In genomic region chr2:187519419-187520120, GRCh38 we compare ENCODE assay signal across 1 cellular context.
TF ChIP-seq lines count a peak whose summit lies in the region.

No MANE protein-coding gene starts in this region.

TF ChIP-seq in HepG2, 621 proteins besides CTCF, POLR2A, EP300 and RAD21 (continued from another document and continues in another):
- TF ChIP-seq, protein P1, sequence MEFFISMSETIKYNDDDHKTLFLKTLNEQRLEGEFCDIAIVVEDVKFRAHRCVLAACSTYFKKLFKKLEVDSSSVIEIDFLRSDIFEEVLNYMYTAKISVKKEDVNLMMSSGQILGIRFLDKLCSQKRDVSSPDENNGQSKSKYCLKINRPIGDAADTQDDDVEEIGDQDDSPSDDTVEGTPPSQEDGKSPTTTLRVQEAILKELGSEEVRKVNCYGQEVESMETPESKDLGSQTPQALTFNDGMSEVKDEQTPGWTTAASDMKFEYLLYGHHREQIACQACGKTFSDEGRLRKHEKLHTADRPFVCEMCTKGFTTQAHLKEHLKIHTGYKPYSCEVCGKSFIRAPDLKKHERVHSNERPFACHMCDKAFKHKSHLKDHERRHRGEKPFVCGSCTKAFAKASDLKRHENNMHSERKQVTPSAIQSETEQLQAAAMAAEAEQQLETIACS (CRISPR knock-in tag; IDR thresholded peaks at IDR 0.05), result peak; percentile 34; the same call in 1 of the 2 replicates
- TF ChIP-seq RARA (CRISPR knock-in tag; IDR thresholded peaks at IDR 0.05) (no peak), WIZ (CRISPR knock-in tag; IDR thresholded peaks at IDR 0.05) (no peak), ZFP37 (CRISPR knock-in tag; IDR thresholded peaks at IDR 0.05; ENCODE audit: borderline replicate concordance) (peak; percentile 55; the same call in 1 of the 2 replicates), PPARG (CRISPR knock-in tag; conservative IDR thresholded peaks at IDR 0.05) (no peak), POLR2G (IDR thresholded peaks at IDR 0.05; ENCODE audit: low read depth, low read length) (no peak; the same call in none of the 2 replicates), ZBTB1 (CRISPR knock-in tag; IDR thresholded peaks at IDR 0.05; ENCODE audit: borderline replicate concordance) (no peak), ZNF501 (CRISPR knock-in tag; IDR thresholded peaks at IDR 0.05) (peak; percentile 79), GMEB1 (CRISPR knock-in tag; IDR thresholded peaks at IDR 0.05; ENCODE audit: borderline replicate concordance) (no peak), KAT2B (IDR thresholded peaks at IDR 0.05; ENCODE audit: borderline replicate concordance, low read depth, low read length) (no peak), ZNF350 (CRISPR knock-in tag; IDR thresholded peaks at IDR 0.05; ENCODE audit: borderline replicate concordance, low read depth) (0 out of 2 replicates have a peak, but pooled peaks have one; percentile 38), MXI1 (IDR thresholded peaks at IDR 0.05; ENCODE audit: borderline replicate concordance, low read depth, low read length) (no peak), SMAD1 (CRISPR knock-in tag; IDR thresholded peaks at IDR 0.05; ENCODE audit: borderline replicate concordance, low read depth) (no peak), TGIF2 (CRISPR knock-in tag; IDR thresholded peaks at IDR 0.05) (no peak), ZNF12 (CRISPR knock-in tag; IDR thresholded peaks at IDR 0.05) (no peak), MEIS1 (CRISPR knock-in tag; IDR thresholded peaks at IDR 0.05; ENCODE audit: borderline replicate concordance) (no peak), SRF (IDR thresholded peaks at IDR 0.05; ENCODE audit: low read depth, low read length) (no peak), ZNF142 (CRISPR knock-in tag; IDR thresholded peaks at IDR 0.05) (no peak), HOXA9 (CRISPR knock-in tag; IDR thresholded peaks at IDR 0.05; ENCODE audit: borderline replicate concordance) (no peak), HOXA7 (CRISPR knock-in tag; IDR thresholded peaks at IDR 0.05) (no peak), PTBP1 (IDR thresholded peaks at IDR 0.05; ENCODE audit: low read depth, low read length, poor library complexity, severe bottlenecking) (no peak), MBNL3 (CRISPR knock-in tag; conservative IDR thresholded peaks at IDR 0.05) (no peak), SOX13 (IDR thresholded peaks at IDR 0.05) (no peak), SOX13 (CRISPR knock-in tag; conservative IDR thresholded peaks at IDR 0.05 in 1 of 2, IDR thresholded peaks at IDR 0.05 in 1 of 2) (no peak; a peak in 1 of 4 replicates), CCDC6 (CRISPR knock-in tag; IDR thresholded peaks at IDR 0.05) (no peak), ZNF207 (IDR thresholded peaks at IDR 0.05; ENCODE audit: borderline replicate concordance) (no peak), ZNF282 (IDR thresholded peaks at IDR 0.05; ENCODE audit: partially characterized antibody) (no peak), ZNF589 (CRISPR knock-in tag; conservative IDR thresholded peaks at IDR 0.05) (no peak), HNRNPL (IDR thresholded peaks at IDR 0.05; ENCODE audit: low read depth, low read length) (no peak), GATAD1 (CRISPR knock-in tag; IDR thresholded peaks at IDR 0.05) (no peak), ZXDC (CRISPR knock-in tag; IDR thresholded peaks at IDR 0.05) (no peak)
- TF ChIP-seq, protein P2, sequence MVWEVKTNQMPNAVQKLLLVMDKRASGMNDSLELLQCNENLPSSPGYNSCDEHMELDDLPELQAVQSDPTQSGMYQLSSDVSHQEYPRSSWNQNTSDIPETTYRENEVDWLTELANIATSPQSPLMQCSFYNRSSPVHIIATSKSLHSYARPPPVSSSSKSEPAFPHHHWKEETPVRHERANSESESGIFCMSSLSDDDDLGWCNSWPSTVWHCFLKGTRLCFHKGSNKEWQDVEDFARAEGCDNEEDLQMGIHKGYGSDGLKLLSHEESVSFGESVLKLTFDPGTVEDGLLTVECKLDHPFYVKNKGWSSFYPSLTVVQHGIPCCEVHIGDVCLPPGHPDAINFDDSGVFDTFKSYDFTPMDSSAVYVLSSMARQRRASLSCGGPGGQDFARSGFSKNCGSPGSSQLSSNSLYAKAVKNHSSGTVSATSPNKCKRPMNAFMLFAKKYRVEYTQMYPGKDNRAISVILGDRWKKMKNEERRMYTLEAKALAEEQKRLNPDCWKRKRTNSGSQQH (CRISPR knock-in tag; IDR thresholded peaks at IDR 0.05; ENCODE audit: low read depth), result no peak
- TF ChIP-seq, protein P3, sequence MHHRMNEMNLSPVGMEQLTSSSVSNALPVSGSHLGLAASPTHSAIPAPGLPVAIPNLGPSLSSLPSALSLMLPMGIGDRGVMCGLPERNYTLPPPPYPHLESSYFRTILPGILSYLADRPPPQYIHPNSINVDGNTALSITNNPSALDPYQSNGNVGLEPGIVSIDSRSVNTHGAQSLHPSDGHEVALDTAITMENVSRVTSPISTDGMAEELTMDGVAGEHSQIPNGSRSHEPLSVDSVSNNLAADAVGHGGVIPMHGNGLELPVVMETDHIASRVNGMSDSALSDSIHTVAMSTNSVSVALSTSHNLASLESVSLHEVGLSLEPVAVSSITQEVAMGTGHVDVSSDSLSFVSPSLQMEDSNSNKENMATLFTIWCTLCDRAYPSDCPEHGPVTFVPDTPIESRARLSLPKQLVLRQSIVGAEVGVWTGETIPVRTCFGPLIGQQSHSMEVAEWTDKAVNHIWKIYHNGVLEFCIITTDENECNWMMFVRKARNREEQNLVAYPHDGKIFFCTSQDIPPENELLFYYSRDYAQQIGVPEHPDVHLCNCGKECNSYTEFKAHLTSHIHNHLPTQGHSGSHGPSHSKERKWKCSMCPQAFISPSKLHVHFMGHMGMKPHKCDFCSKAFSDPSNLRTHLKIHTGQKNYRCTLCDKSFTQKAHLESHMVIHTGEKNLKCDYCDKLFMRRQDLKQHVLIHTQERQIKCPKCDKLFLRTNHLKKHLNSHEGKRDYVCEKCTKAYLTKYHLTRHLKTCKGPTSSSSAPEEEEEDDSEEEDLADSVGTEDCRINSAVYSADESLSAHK (CRISPR knock-in tag; IDR thresholded peaks at IDR 0.05; ENCODE audit: borderline replicate concordance), result no peak
- TF ChIP-seq, protein P4, sequence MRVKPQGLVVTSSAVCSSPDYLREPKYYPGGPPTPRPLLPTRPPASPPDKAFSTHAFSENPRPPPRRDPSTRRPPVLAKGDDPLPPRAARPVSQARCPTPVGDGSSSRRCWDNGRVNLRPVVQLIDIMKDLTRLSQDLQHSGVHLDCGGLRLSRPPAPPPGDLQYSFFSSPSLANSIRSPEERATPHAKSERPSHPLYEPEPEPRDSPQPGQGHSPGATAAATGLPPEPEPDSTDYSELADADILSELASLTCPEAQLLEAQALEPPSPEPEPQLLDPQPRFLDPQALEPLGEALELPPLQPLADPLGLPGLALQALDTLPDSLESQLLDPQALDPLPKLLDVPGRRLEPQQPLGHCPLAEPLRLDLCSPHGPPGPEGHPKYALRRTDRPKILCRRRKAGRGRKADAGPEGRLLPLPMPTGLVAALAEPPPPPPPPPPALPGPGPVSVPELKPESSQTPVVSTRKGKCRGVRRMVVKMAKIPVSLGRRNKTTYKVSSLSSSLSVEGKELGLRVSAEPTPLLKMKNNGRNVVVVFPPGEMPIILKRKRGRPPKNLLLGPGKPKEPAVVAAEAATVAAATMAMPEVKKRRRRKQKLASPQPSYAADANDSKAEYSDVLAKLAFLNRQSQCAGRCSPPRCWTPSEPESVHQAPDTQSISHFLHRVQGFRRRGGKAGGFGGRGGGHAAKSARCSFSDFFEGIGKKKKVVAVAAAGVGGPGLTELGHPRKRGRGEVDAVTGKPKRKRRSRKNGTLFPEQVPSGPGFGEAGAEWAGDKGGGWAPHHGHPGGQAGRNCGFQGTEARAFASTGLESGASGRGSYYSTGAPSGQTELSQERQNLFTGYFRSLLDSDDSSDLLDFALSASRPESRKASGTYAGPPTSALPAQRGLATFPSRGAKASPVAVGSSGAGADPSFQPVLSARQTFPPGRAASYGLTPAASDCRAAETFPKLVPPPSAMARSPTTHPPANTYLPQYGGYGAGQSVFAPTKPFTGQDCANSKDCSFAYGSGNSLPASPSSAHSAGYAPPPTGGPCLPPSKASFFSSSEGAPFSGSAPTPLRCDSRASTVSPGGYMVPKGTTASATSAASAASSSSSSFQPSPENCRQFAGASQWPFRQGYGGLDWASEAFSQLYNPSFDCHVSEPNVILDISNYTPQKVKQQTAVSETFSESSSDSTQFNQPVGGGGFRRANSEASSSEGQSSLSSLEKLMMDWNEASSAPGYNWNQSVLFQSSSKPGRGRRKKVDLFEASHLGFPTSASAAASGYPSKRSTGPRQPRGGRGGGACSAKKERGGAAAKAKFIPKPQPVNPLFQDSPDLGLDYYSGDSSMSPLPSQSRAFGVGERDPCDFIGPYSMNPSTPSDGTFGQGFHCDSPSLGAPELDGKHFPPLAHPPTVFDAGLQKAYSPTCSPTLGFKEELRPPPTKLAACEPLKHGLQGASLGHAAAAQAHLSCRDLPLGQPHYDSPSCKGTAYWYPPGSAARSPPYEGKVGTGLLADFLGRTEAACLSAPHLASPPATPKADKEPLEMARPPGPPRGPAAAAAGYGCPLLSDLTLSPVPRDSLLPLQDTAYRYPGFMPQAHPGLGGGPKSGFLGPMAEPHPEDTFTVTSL (CRISPR knock-in tag; IDR thresholded peaks at IDR 0.05; ENCODE audit: borderline replicate concordance), result no peak
- TF ChIP-seq, protein P5, sequence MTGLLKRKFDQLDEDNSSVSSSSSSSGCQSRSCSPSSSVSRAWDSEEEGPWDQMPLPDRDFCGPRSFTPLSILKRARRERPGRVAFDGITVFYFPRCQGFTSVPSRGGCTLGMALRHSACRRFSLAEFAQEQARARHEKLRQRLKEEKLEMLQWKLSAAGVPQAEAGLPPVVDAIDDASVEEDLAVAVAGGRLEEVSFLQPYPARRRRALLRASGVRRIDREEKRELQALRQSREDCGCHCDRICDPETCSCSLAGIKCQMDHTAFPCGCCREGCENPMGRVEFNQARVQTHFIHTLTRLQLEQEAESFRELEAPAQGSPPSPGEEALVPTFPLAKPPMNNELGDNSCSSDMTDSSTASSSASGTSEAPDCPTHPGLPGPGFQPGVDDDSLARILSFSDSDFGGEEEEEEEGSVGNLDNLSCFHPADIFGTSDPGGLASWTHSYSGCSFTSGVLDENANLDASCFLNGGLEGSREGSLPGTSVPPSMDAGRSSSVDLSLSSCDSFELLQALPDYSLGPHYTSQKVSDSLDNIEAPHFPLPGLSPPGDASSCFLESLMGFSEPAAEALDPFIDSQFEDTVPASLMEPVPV (CRISPR knock-in tag; IDR thresholded peaks at IDR 0.05), result no peak
